In genomic region chr19:47580397-47580796, GRCh38 we compare ENCODE assay signal across 18 cellular contexts. TPM values are rescaled to one million over a fixed set of nuclear protein-coding genes. Genes with fewer than 3 reads are reported as not detected.
DNase-seq lines count a peak whose midpoint lies in the region; ATAC-seq and TF ChIP-seq lines count a peak whose summit lies in the region.
"Had no signal": no experiment of that assay in that cellular context is flagged by ENCODE, and none has a peak within 500 bp of the region (broad histone marks: within the 10 kb centered on the region; RNA-seq: fewer than 3 reads in every experiment).

No MANE protein-coding gene starts in this region.

- no peaks in the 10 kb centered on the region for H3K27me3 ChIP-seq in CD4-positive, CD25-positive, alpha-beta regulatory T cell (ENCODE audit: control insufficient read depth, insufficient read depth, low read length)
- H3K27me3 ChIP-seq in DOHH2 (ENCODE audit: control insufficient read depth, low read length): no peaks in the 10 kb centered on the region
- H3K27me3 ChIP-seq in naive thymus-derived CD4-positive, alpha-beta T cell (ENCODE audit: control insufficient read depth in 2 of 2, insufficient read depth in 2 of 2, low read length in 2 of 2): no peaks in the 10 kb centered on the region
- H3K27me3 ChIP-seq: BE2C had no signal

- no peak for ATAC-seq in CD4-positive, CD25-positive, alpha-beta regulatory T cell (ENCODE audit: low read depth in 2 of 2)
- ATAC-seq in naive thymus-derived CD4-positive, alpha-beta T cell: no peak
- ATAC-seq: GM23338 had no signal

- no peaks in the 10 kb centered on the region for H3K9me3 ChIP-seq in CD4-positive, CD25-positive, alpha-beta regulatory T cell (ENCODE audit: control insufficient read depth in 2 of 2, low read length in 2 of 2)
- H3K9me3 ChIP-seq in DOHH2 (ENCODE audit: control insufficient read depth, insufficient read depth, low read length): peaks cover 5% of the 10 kb centered on the region; the same call in 1 of the 2 replicates
- no peaks in the 10 kb centered on the region for H3K9me3 ChIP-seq in naive thymus-derived CD4-positive, alpha-beta T cell (ENCODE audit: control insufficient read depth in 2 of 3, low read length in 3 of 3)
- H3K9me3 ChIP-seq: BE2C, Caco-2 had no signal

- H3K4me1 ChIP-seq in CD4-positive, CD25-positive, alpha-beta regulatory T cell (ENCODE audit: control insufficient read depth, insufficient read depth, low read length, poor library complexity, severe bottlenecking): peaks cover 50% of the 10 kb centered on the region
- H3K4me1 ChIP-seq in DOHH2 (ENCODE audit: control insufficient read depth, low read length): peaks cover 72% of the 10 kb centered on the region
- peaks cover 25 to 49% of the 10 kb centered on the region in 2 donors for H3K4me1 ChIP-seq in naive thymus-derived CD4-positive, alpha-beta T cell (ENCODE audit: control insufficient read depth in 2 of 2, insufficient read depth in 2 of 2, low read length in 2 of 2)

- H3K9me3 Mint-ChIP-seq in CD4-positive, CD25-positive, alpha-beta regulatory T cell: peaks cover 0 to 5% (median 0%) of the 10 kb centered on the region in 7 donors
- peaks cover 0 to 4% (median 0%) of the 10 kb centered on the region in 11 donors for H3K9me3 Mint-ChIP-seq in naive thymus-derived CD4-positive, alpha-beta T cell
- H3K9me3 Mint-ChIP-seq in activated T-helper 1 cell treated with anti-CD3 and anti-CD28 coated beads, Interleukin-12 subunit alpha, Interleukin-12 subunit beta, Interleukin-2, Interleukin-4 antibody, amounts not matched to agents 30 ng/mL and 10 ng/mL and 1 ng/mL, durations not matched to agents 14 hours and 24 hours and 36 hours: peaks cover 5% of the 10 kb centered on the region
- H3K9me3 Mint-ChIP-seq: CD4-positive, alpha-beta T cell had no signal

- H3F3A ChIP-seq in DOHH2 (ENCODE audit: control insufficient read depth, insufficient read depth): peaks cover 46% of the 10 kb centered on the region

- POLR2A ChIA-PET in naive thymus-derived CD4-positive, alpha-beta T cell (lab: Charles Lee): interaction anchor here (0.6 to 5.7 kb wide), 4 partner anchors 20 to 91 kb away, joined by 3 to 48 read pairs (median 6); partner anchors contain the start of gene BICRA

- H3K9me2 ChIP-seq in DOHH2 (replicated peaks; ENCODE audit: control insufficient read depth, low read length): no peaks in the 10 kb centered on the region

- peak overlapping the region in 1 of 4 donors; percentile 15 for H3K4me3 Mint-ChIP-seq in CD4-positive, CD25-positive, alpha-beta regulatory T cell
- H3K4me3 Mint-ChIP-seq in naive thymus-derived CD4-positive, alpha-beta T cell: peak overlapping the region in 7 of 10 donors; percentile 21 to 85 (median 37)
- H3K4me3 Mint-ChIP-seq in activated T-helper 1 cell treated with anti-CD3 and anti-CD28 coated beads, Interleukin-12 subunit alpha, Interleukin-12 subunit beta, Interleukin-2, Interleukin-4 antibody, amounts not matched to agents 30 ng/mL and 10 ng/mL and 1 ng/mL, durations not matched to agents 14 hours and 24 hours and 36 hours: no peak overlapping the region
- H3K4me3 Mint-ChIP-seq: GM23338, HFFc6 had no signal

- H3K36me3 Mint-ChIP-seq in CD4-positive, CD25-positive, alpha-beta regulatory T cell: no peaks in the 10 kb centered on the region
- peaks cover 0 to 5% (median 0%) of the 10 kb centered on the region in 5 donors for H3K36me3 Mint-ChIP-seq in naive thymus-derived CD4-positive, alpha-beta T cell
- no peaks in the 10 kb centered on the region for H3K36me3 Mint-ChIP-seq in activated T-helper 1 cell treated with anti-CD3 and anti-CD28 coated beads, Interleukin-12 subunit alpha, Interleukin-12 subunit beta, Interleukin-2, Interleukin-4 antibody, amounts not matched to agents 30 ng/mL and 10 ng/mL and 1 ng/mL, durations not matched to agents 14 hours and 24 hours and 36 hours (ENCODE audit: low read depth)

- no peak overlapping the region for H3K27ac ChIP-seq in CD4-positive, CD25-positive, alpha-beta regulatory T cell (ENCODE audit: insufficient read depth, low read length, poor library complexity, severe bottlenecking)
- H3K27ac ChIP-seq in DOHH2 (ENCODE audit: low read depth, low read length) (peak overlapping the region; percentile 73), VCaP (peak overlapping the region; percentile 94)
- no peak overlapping the region for H3K27ac ChIP-seq in naive thymus-derived CD4-positive, alpha-beta T cell (ENCODE audit: low read depth, low read length)
- H3K27ac ChIP-seq: HL-60 had no signal

- no peaks in the 10 kb centered on the region for H3K36me3 ChIP-seq in CD4-positive, CD25-positive, alpha-beta regulatory T cell (ENCODE audit: control insufficient read depth, insufficient read depth, low read length)
- H3K36me3 ChIP-seq in DOHH2 (ENCODE audit: control insufficient read depth, low read length): 0 out of 2 replicates have a peak, but pooled peaks cover 3% of the 10 kb centered on the region
- H3K36me3 ChIP-seq in naive thymus-derived CD4-positive, alpha-beta T cell (ENCODE audit: control insufficient read depth in 2 of 3, insufficient read depth in 3 of 3, low read length in 3 of 3): no peaks in the 10 kb centered on the region
- H3K36me3 ChIP-seq: BE2C had no signal

- peaks cover 10% of the 10 kb centered on the region for H3K27me3 Mint-ChIP-seq in CD4-positive, CD25-positive, alpha-beta regulatory T cell
- H3K27me3 Mint-ChIP-seq in naive thymus-derived CD4-positive, alpha-beta T cell: peaks cover 0 to 5% (median 0%) of the 10 kb centered on the region in 5 donors
- peaks cover 3% of the 10 kb centered on the region for H3K27me3 Mint-ChIP-seq in activated T-helper 1 cell treated with anti-CD3 and anti-CD28 coated beads, Interleukin-12 subunit alpha, Interleukin-12 subunit beta, Interleukin-2, Interleukin-4 antibody, amounts not matched to agents 30 ng/mL and 10 ng/mL and 1 ng/mL, durations not matched to agents 14 hours and 24 hours and 36 hours (ENCODE audit: insufficient read depth)
- H3K27me3 Mint-ChIP-seq: CD4-positive, alpha-beta T cell had no signal

- no peak for DNase-seq in CD4-positive, CD25-positive, alpha-beta regulatory T cell
- DNase-seq in naive thymus-derived CD4-positive, alpha-beta T cell: no peak
- no peak for DNase-seq in activated T-helper 1 cell treated with anti-CD3 and anti-CD28 coated beads, Interleukin-12 subunit alpha, Interleukin-12 subunit beta, Interleukin-2, Interleukin-4 antibody, amounts not matched to agents 30 ng/mL and 10 ng/mL and 1 ng/mL, durations not matched to agents 14 hours and 24 hours and 36 hours (ENCODE audit: low spot score)
- no peak for DNase-seq in GM03348 (ENCODE audit: low spot score)
- DNase-seq: ACHN; BE2C; C1 segment of cervical spinal cord; Caco-2; CD4-positive, alpha-beta T cell; GDM1; HCEC 1CT; HFFc6 had no signal

- TF ChIP-seq CTCF in DOHH2 (IDR thresholded peaks at IDR 0.05; ENCODE audit: low read depth, low read length, poor library complexity, severe bottlenecking) (no peak), VCaP (conservative IDR thresholded peaks at IDR 0.05) (no peak)

- intact Hi-C loops in naive thymus-derived CD4-positive, alpha-beta T cell (cut with micrococcal nuclease): no loop called here
- intact Hi-C loops in activated T-helper 1 cell treated with anti-CD3 and anti-CD28 coated beads, Interleukin-12 subunit alpha, Interleukin-12 subunit beta, Interleukin-2, Interleukin-4 antibody, amounts not matched to agents 30 ng/mL and 10 ng/mL and 1 ng/mL, durations not matched to agents 14 hours and 24 hours and 36 hours (cut with micrococcal nuclease): no loop called here

- H3K4me2 ChIP-seq in DOHH2 (ENCODE audit: low read length): peak overlapping the region; percentile 69
- H3K4me2 ChIP-seq: GM23338 had no signal

- CTCF ChIA-PET in naive thymus-derived CD4-positive, alpha-beta T cell (lab: Charles Lee): interaction anchor here (0.8 kb wide), 1 partner anchor 28 kb away, joined by 3 read pairs; the partner anchor contains the start of gene BICRA

- H3K4me3 ChIP-seq in CD4-positive, CD25-positive, alpha-beta regulatory T cell (ENCODE audit: low read depth, low read length): no peak overlapping the region
- H3K4me3 ChIP-seq in DOHH2 (ENCODE audit: low read length): peak overlapping the region; percentile 55
- no peak overlapping the region for H3K4me3 ChIP-seq in naive thymus-derived CD4-positive, alpha-beta T cell (ENCODE audit: low read length)
- H3K4me3 ChIP-seq: GM23338 had no signal

- peaks cover 16 to 75% (median 33%) of the 10 kb centered on the region in 4 donors for H3K4me1 Mint-ChIP-seq in CD4-positive, CD25-positive, alpha-beta regulatory T cell
- H3K4me1 Mint-ChIP-seq in naive thymus-derived CD4-positive, alpha-beta T cell: peaks cover 35 to 80% (median 52%) of the 10 kb centered on the region in 7 donors
- H3K4me1 Mint-ChIP-seq in activated T-helper 1 cell treated with anti-CD3 and anti-CD28 coated beads, Interleukin-12 subunit alpha, Interleukin-12 subunit beta, Interleukin-2, Interleukin-4 antibody, amounts not matched to agents 30 ng/mL and 10 ng/mL and 1 ng/mL, durations not matched to agents 14 hours and 24 hours and 36 hours (ENCODE audit: low read depth): peaks cover 29% of the 10 kb centered on the region

- H3K79me2 ChIP-seq in DOHH2 (ENCODE audit: control insufficient read depth, low read length): peaks cover 5% of the 10 kb centered on the region

- H4K20me1 ChIP-seq in DOHH2 (ENCODE audit: control insufficient read depth, insufficient read depth, low read depth, low read length): no peaks in the 10 kb centered on the region

- peak overlapping the region in 2 of 3 donors; percentile 20 to 52 for H3K27ac Mint-ChIP-seq in CD4-positive, CD25-positive, alpha-beta regulatory T cell
- H3K27ac Mint-ChIP-seq in naive thymus-derived CD4-positive, alpha-beta T cell: peak overlapping the region in 6 of 9 donors; percentile 41 to 94 (median 62)
- H3K27ac Mint-ChIP-seq in activated T-helper 1 cell treated with anti-CD3 and anti-CD28 coated beads, Interleukin-12 subunit alpha, Interleukin-12 subunit beta, Interleukin-2, Interleukin-4 antibody, amounts not matched to agents 30 ng/mL and 10 ng/mL and 1 ng/mL, durations not matched to agents 14 hours and 24 hours and 36 hours: no peak overlapping the region
- H3K27ac Mint-ChIP-seq: GM23338, HFFc6 had no signal

RNA-seq across cellular contexts. Expression of gene ZNF541, which starts 7.4 kb away (rescaled TPM):
- 0.52 TPM for total RNA-seq in CD4-positive, CD25-positive, alpha-beta regulatory T cell
- under 1 TPM in 3 of 4 donors, not detected in 1; 0.07 to 0.42 (median 0.23) TPM for polyA plus RNA-seq in CD4-positive, CD25-positive, alpha-beta regulatory T cell
- 1 to 10 TPM in 2 of 5 experiments, under 1 TPM in 3; 0.36 to 1.5 (median 0.95) TPM for total RNA-seq in naive thymus-derived CD4-positive, alpha-beta T cell
- under 1 TPM in 1 of 2 donors, not detected in 1; 0.58 TPM for polyA plus RNA-seq in naive thymus-derived CD4-positive, alpha-beta T cell
- 0.05 and 0.39 TPM in 2 replicates for total RNA-seq in activated T-helper 1 cell treated with anti-CD3 and anti-CD28 coated beads, Interleukin-12 subunit alpha, Interleukin-12 subunit beta, Interleukin-2, Interleukin-4 antibody, amounts not matched to agents 30 ng/mL and 10 ng/mL and 1 ng/mL, durations not matched to agents 14 hours and 24 hours and 36 hours
- total RNA-seq: Caco-2, Daoy, HT1080 had no signal

RNA-seq across cellular contexts. Expression of gene BICRA, which starts 28.5 kb away (rescaled TPM):
- total RNA-seq in CD4-positive, CD25-positive, alpha-beta regulatory T cell: 43.8 TPM
- under 1 TPM; 0.25 to 0.75 (median 0.49) TPM for polyA plus RNA-seq in CD4-positive, CD25-positive, alpha-beta regulatory T cell
- total RNA-seq in naive thymus-derived CD4-positive, alpha-beta T cell: 10 to 100 TPM; 18.6 to 36.6 (median 33.5) TPM
- polyA plus RNA-seq in naive thymus-derived CD4-positive, alpha-beta T cell: 1 to 10 TPM in 1 of 2 donors, under 1 TPM in 1; 0.95 to 1.4 TPM
- 13.0 and 13.5 TPM in 2 replicates for total RNA-seq in activated T-helper 1 cell treated with anti-CD3 and anti-CD28 coated beads, Interleukin-12 subunit alpha, Interleukin-12 subunit beta, Interleukin-2, Interleukin-4 antibody, amounts not matched to agents 30 ng/mL and 10 ng/mL and 1 ng/mL, durations not matched to agents 14 hours and 24 hours and 36 hours

Comparison
In these comparisons a context has a peak if more than half of its experiments do, and no peak if none do; other contexts are left out.
1. H3K27ac ChIP-seq: peak in DOHH2 (single experiment) and VCaP (single experiment); none in CD4-positive, CD25-positive, alpha-beta regulatory T cell (single experiment) and naive thymus-derived CD4-positive, alpha-beta T cell (single experiment).